ENCODE assay signal across 8 cellular contexts in genomic region chr2:53970095-53970897, GRCh38. TPM values are rescaled to one million over a fixed set of nuclear protein-coding genes. Genes with fewer than 3 reads are reported as not detected.
A peak's percentile ranks its signal among the peaks of the same experiment; 100 is the strongest.
DNase-seq lines count a peak whose midpoint lies in the region; ATAC-seq, FAIRE-seq and TF ChIP-seq lines count a peak whose summit lies in the region.

No MANE protein-coding gene starts in this region.

- peak overlapping the region; percentile 95 for H2AK9ac ChIP-seq in IMR-90 (replicated peaks; ENCODE audit: low read depth, low read length, poor library complexity)

- H4K91ac ChIP-seq in IMR-90 (ENCODE audit: insufficient read depth, low read depth, low read length), result peak overlapping the region; percentile 67

- H3K9ac ChIP-seq in IMR-90 (ENCODE audit: low read depth, low read length) (peak overlapping the region; percentile 86), HepG2 (ENCODE audit: insufficient read depth, low read depth, low read length) (peak overlapping the region; percentile 96)

- TF ChIP-seq CTCF in IMR-90 (conservative IDR thresholded peaks at IDR 0.05; ENCODE audit: low read depth, low read length), result no peak
- no peak for TF ChIP-seq CTCF in HepG2 (CRISPR knock-in tag; IDR thresholded peaks at IDR 0.05)

- peaks cover 26% of the 10 kb centered on the region for H3K36me3 Mint-ChIP-seq in stimulated activated memory B cell treated with anti-CD40 and anti-IgM and Interleukin-4, amounts not matched to agents 10 μg/mL and 1 μg/mL and 100 μg/mL, for 72 hours

- ATAC-seq in GM21786 (IDR thresholded peaks at IDR 0.05; ENCODE audit: unreplicated experiment) (peak; percentile 24), IMR-90 (ENCODE audit: low read depth) (peak; percentile 34), HepG2 (peak; percentile 70)
- ATAC-seq in stimulated activated memory B cell treated with anti-CD40 and anti-IgM and Interleukin-4, amounts not matched to agents 10 μg/mL and 1 μg/mL and 100 μg/mL, for 72 hours, result peak; percentile 68

- H3K79me2 ChIP-seq in HepG2 (ENCODE audit: insufficient read depth, low read length), result peaks cover 61% of the 10 kb centered on the region

- H3K4me1 ChIP-seq in IMR-90 (ENCODE audit: control insufficient read depth, insufficient read depth, low read length) (peaks cover 5% of the 10 kb centered on the region), HepG2 (ENCODE audit: insufficient read depth, low read length) (peaks cover 46% of the 10 kb centered on the region)

- TF ChIP-seq POLR2A in IMR-90 (IDR thresholded peaks at IDR 0.05; ENCODE audit: low read depth, low read length), result no peak
- TF ChIP-seq POLR2A in HepG2 (IDR thresholded peaks at IDR 0.05; ENCODE audit: insufficient read depth in 1 of 2, low read depth in 2 of 2, low read length in 2 of 2), result peak in 1 of 2 experiments; percentile 54; a peak in 2 of 4 replicates

- peak overlapping the region; percentile 43; the same call in 1 of the 2 replicates for H3K18ac ChIP-seq in IMR-90 (ENCODE audit: low read depth, low read length)

- peak overlapping the region; percentile 68 to 72; a peak in 2 of 4 replicates for H4K8ac ChIP-seq in IMR-90 (ENCODE audit: low read depth in 2 of 2, low read length in 2 of 2)

- peak overlapping the region; percentile 47 for H2BK120ac ChIP-seq in IMR-90 (ENCODE audit: low read depth, low read length)

- H3K4me1 Mint-ChIP-seq in stimulated activated memory B cell treated with anti-CD40 and anti-IgM and Interleukin-4, amounts not matched to agents 10 μg/mL and 1 μg/mL and 100 μg/mL, for 72 hours, result peaks cover 59% of the 10 kb centered on the region

- H3K4me2 ChIP-seq in IMR-90 (ENCODE audit: low read depth, low read length), result peak overlapping the region; percentile 96
- H3K4me2 ChIP-seq in HepG2 (ENCODE audit: low read depth, low read length), result peak overlapping the region; percentile 96

- peak overlapping the region; percentile 73 for H3K4ac ChIP-seq in IMR-90 (ENCODE audit: low read depth, low read length)

- no peaks in the 10 kb centered on the region for H3K9me3 Mint-ChIP-seq in stimulated activated memory B cell treated with anti-CD40 and anti-IgM and Interleukin-4, amounts not matched to agents 10 μg/mL and 1 μg/mL and 100 μg/mL, for 72 hours

- FAIRE-seq in HepG2 (lab: Jason Lieb, UNC), result no peak

- H2BK20ac ChIP-seq in IMR-90 (ENCODE audit: low read depth, low read length), result no peak overlapping the region

- 0% methylated on average over 10 of the region's 61 CpGs; no CpG with 5 or more reads in 1 of the 2 experiments for WGBS in IMR-90 (ENCODE audit: extremely low coverage in 2 of 2, insufficient read length in 1 of 2), 2 experiments
- WGBS in HepG2 (ENCODE audit: low lambda C conversion rate), result 2% methylated on average over 22 of the region's 61 CpGs

- H4K5ac ChIP-seq in IMR-90 (ENCODE audit: low read depth, low read length), result 0 out of 2 replicates have a peak overlapping the region, but pooled peaks have one; percentile 3

- H3K79me1 ChIP-seq in IMR-90 (ENCODE audit: low read depth in 1 of 2, low read length in 2 of 2), result peaks cover 4 to 21% of the 10 kb centered on the region in 2 experiments

- H2AK5ac ChIP-seq in IMR-90 (ENCODE audit: low read depth, low read length), result peak overlapping the region; percentile 57

- H2BK5ac ChIP-seq in IMR-90 (ENCODE audit: low read depth, low read length, poor library complexity, severe bottlenecking), result peak overlapping the region; percentile 92

- no peaks in the 10 kb centered on the region for H3K9me1 ChIP-seq in IMR-90 (ENCODE audit: insufficient read depth, low read length)

- BruUV-seq in IMR-90 (replicated peaks; lab: Mats Ljungman, UMichigan), result no TSS peak
- no TSS peak for BruUV-seq in HepG2 (replicated peaks; lab: Mats Ljungman, UMichigan)

- CTCF ChIA-PET in IMR-90 (lab: Yijun Ruan, JAX), result no interaction called here
- CTCF ChIA-PET in HepG2 (lab: Yijun Ruan, JAX; ENCODE audit: low intra/inter-chr PET ratio, low total read pairs), result no interaction called here

- H3K27me3 ChIP-seq in IMR-90 (ENCODE audit: control insufficient read depth, insufficient read depth, low read length) (no peaks in the 10 kb centered on the region), HepG2 (ENCODE audit: control insufficient read depth in 1 of 2, insufficient read depth in 2 of 2, low read length in 2 of 2) (no peaks in the 10 kb centered on the region; a peak in 1 of 5 replicates)

- H3K27ac ChIP-seq in IMR-90 (ENCODE audit: insufficient read depth, low read length) (peak overlapping the region; percentile 93), HepG2 (ENCODE audit: extremely low read length, insufficient read depth, low read length) (peak overlapping the region; percentile 94)

- H2AFZ ChIP-seq in IMR-90 (replicated peaks; ENCODE audit: low read length, poor library complexity) (peak overlapping the region; percentile 93), HepG2 (ENCODE audit: low read length) (no peak overlapping the region)

- H4K20me1 ChIP-seq in IMR-90 (ENCODE audit: insufficient read depth, low read length) (peaks cover 52% of the 10 kb centered on the region), HepG2 (ENCODE audit: insufficient read depth, low read length) (peaks cover 38% of the 10 kb centered on the region)

- H2BK15ac ChIP-seq in IMR-90 (ENCODE audit: low read depth, low read length), result no peak overlapping the region

- H3K14ac ChIP-seq in IMR-90 (replicated peaks; ENCODE audit: low read depth, low read length), result peak overlapping the region; percentile 90

- no peaks in the 10 kb centered on the region for H3K27me3 Mint-ChIP-seq in stimulated activated memory B cell treated with anti-CD40 and anti-IgM and Interleukin-4, amounts not matched to agents 10 μg/mL and 1 μg/mL and 100 μg/mL, for 72 hours

- H3K36me3 ChIP-seq in IMR-90 (ENCODE audit: control insufficient read depth, insufficient read depth, low read length) (peaks cover 2% of the 10 kb centered on the region; the same call in 1 of the 2 replicates), HepG2 (replicated peaks in 1 of 2; ENCODE audit: control insufficient read depth in 1 of 2, insufficient read depth in 2 of 2, low read length in 2 of 2) (no peaks in the 10 kb centered on the region; a peak in 1 of 5 replicates)

- intact Hi-C loops in IMR-90 (cut with micrococcal nuclease) (loop anchor here (5.0 kb wide), 1 partner anchor 97 kb away; no protein-coding TSS in a partner anchor), HepG2 (cut with micrococcal nuclease; ENCODE audit: unreplicated experiment) (loop anchor here (1.0 to 2.0 kb wide), 2 partner anchors 17 to 74 kb away; no protein-coding TSS in a partner anchor)

- peak overlapping the region; percentile 94 for H3K4me3 Mint-ChIP-seq in stimulated activated memory B cell treated with anti-CD40 and anti-IgM and Interleukin-4, amounts not matched to agents 10 μg/mL and 1 μg/mL and 100 μg/mL, for 72 hours

- TF ChIP-seq EP300 in HepG2 (IDR thresholded peaks at IDR 0.05; ENCODE audit: low read depth in 2 of 2, low read length in 2 of 2) (no peak), HepG2 (CRISPR knock-in tag; IDR thresholded peaks at IDR 0.05; ENCODE audit: borderline replicate concordance) (peak; percentile 36; the same call in 1 of the 2 replicates)

- in situ Hi-C loops in IMR-90 (cut with MboI; ENCODE audit: low sequenced_read_pairs) (no loop called here), HepG2 (cut with HindIII; ENCODE audit: extremely low pct_ligation_motif_present, low pct_unique_long_range_greater_than_20kb) (no loop called here)

- TF ChIP-seq RAD21 in IMR-90 (IDR thresholded peaks at IDR 0.05; ENCODE audit: low read length) (no peak), HepG2 (CRISPR knock-in tag; IDR thresholded peaks at IDR 0.05) (peak; percentile 31; the same call in 1 of the 2 replicates)

- peak overlapping the region; percentile 85 for H3K56ac ChIP-seq in IMR-90 (ENCODE audit: extremely low read depth, insufficient read depth, low read length)

- H3K9me3 ChIP-seq in IMR-90 (ENCODE audit: control insufficient read depth, insufficient read depth, low read length), result no peaks in the 10 kb centered on the region
- H3K9me3 ChIP-seq in HepG2 (ENCODE audit: low read length), result no peaks in the 10 kb centered on the region

- H3K27ac Mint-ChIP-seq in stimulated activated memory B cell treated with anti-CD40 and anti-IgM and Interleukin-4, amounts not matched to agents 10 μg/mL and 1 μg/mL and 100 μg/mL, for 72 hours, result peak overlapping the region; percentile 95

- H3K4me3 ChIP-seq in IMR-90 (ENCODE audit: insufficient read depth, low read depth, low read length), result peak overlapping the region; percentile 100
- peak overlapping the region; percentile 70 to 98 (median 97) for H3K4me3 ChIP-seq in HepG2 (replicated peaks in 1 of 3; ENCODE audit: insufficient read depth in 1 of 3, low read depth in 2 of 3, low read length in 3 of 3)

- POLR2A ChIA-PET in IMR-90 (lab: Charles Lee; ENCODE audit: unreplicated experiment) (no interaction called here), HepG2 (lab: Yijun Ruan, JAX) (interaction anchor here (0.5 to 3.1 kb wide), 14 partner anchors 9 to 753 kb away, joined by 3 to 24 read pairs (median 5); partner anchors contain the start of genes ACYP2, ASB3, CHAC2 and EML6)

- peak overlapping the region; percentile 99 for H3K23ac ChIP-seq in IMR-90 (ENCODE audit: low read depth, low read length)

- dilution Hi-C loops in IMR-90 (cut with HindIII; ENCODE audit: low sequenced_read_pairs, unreplicated experiment), result no loop called here

- DNase-seq in DMS79 treated with DMSO at 0.1 percent for 48 hours (lab: John Stamatoyannopoulos, UW), result peak; percentile 55
- DNase-seq in DMS79 (lab: John Stamatoyannopoulos, UW), result no peak
- peak; percentile 37 for DNase-seq in IMR-90
- DNase-seq in UCSD-AML1 (lab: John Stamatoyannopoulos, UW; ENCODE audit: unreplicated experiment), result peak; percentile 72
- peak; percentile 56 for DNase-seq in dermis blood vessel endothelial cell
- DNase-seq in HepG2 (ENCODE audit: low spot score), result peak; percentile 44

RNA-seq across cellular contexts. Expression of gene PSME4, which starts 0.5 kb away (rescaled TPM):
- total RNA-seq in IMR-90 (2012; rRNA removed) (58.9 and 61.3 TPM in 2 replicates), dermis blood vessel endothelial cell (30.0 and 71.6 TPM in 2 replicates), HepG2 (2016; rRNA removed; fragmentation: Illumina TruSeq; extraction: Trizol) (77.8 and 171 TPM in 2 replicates)
- polyA plus RNA-seq in IMR-90 (2012; rRNA removed) (20.3 and 28.2 TPM in 2 replicates), HepG2 (2011; rRNA removed) (49.5 and 52.1 TPM in 2 replicates)
- polyA plus RNA-seq in IMR-90 (2012; cell fraction: cytosol; rRNA removed), result 5.0 and 6.3 TPM in 2 replicates
- polyA plus RNA-seq in IMR-90 (2012; cell fraction: nucleus; rRNA removed; ENCODE audit: low replicate concordance), result 7.8 and 73.3 TPM in 2 replicates
- total RNA-seq in HepG2 (2016; cell fraction: cytosol; rRNA removed; fragmentation: Illumina TruSeq; extraction: Trizol; ENCODE audit: low read depth), result 22.4 and 25.4 TPM in 2 replicates
- 73.6 and 173 TPM in 2 replicates for total RNA-seq in HepG2 (2016; cell fraction: insoluble cytoplasmic fraction; rRNA removed; fragmentation: Illumina TruSeq; extraction: Trizol)
- total RNA-seq in HepG2 (2016; cell fraction: membrane; rRNA removed; fragmentation: Illumina TruSeq; extraction: Trizol), result 57.4 and 61.3 TPM in 2 replicates
- total RNA-seq in HepG2 (2016; cell fraction: nucleus; rRNA removed; fragmentation: Illumina TruSeq; extraction: Trizol), result 131 and 137 TPM in 2 replicates
- 26.0 and 41.8 TPM in 2 replicates for polyA plus RNA-seq in HepG2 (2011; cell fraction: cytosol; rRNA removed)
- 47.5 and 57.6 TPM in 2 replicates for polyA plus RNA-seq in HepG2 (2011; cell fraction: nucleus; rRNA removed)
- 67.8 and 68.1 TPM in 2 replicates for polyA plus RNA-seq in HepG2 (2012)
- 7.1 and 8.9 TPM in 2 replicates for polyA plus RNA-seq in HepG2 (2016; cell fraction: cytosol; fragmentation: Illumina TruSeq; extraction: Trizol; ENCODE audit: low read depth)
- 153 TPM in 2 replicates for polyA plus RNA-seq in HepG2 (2016; cell fraction: insoluble cytoplasmic fraction; fragmentation: Illumina TruSeq; extraction: Trizol; ENCODE audit: low read depth)
- polyA plus RNA-seq in HepG2 (2016; cell fraction: membrane; fragmentation: Illumina TruSeq; extraction: Trizol; ENCODE audit: low read depth), result 27.8 and 31.6 TPM in 2 replicates
- 152 and 165 TPM in 2 replicates for polyA plus RNA-seq in HepG2 (2016; cell fraction: nucleus; fragmentation: Illumina TruSeq; extraction: Trizol; ENCODE audit: insufficient read depth, low read depth)
- 42.9 and 46.9 TPM in 2 replicates for polyA minus RNA-seq in HepG2 (2011; rRNA and poly(A)+ RNA removed; ENCODE audit: low replicate concordance)
- polyA minus RNA-seq in HepG2 (2011; cell fraction: cytosol; rRNA and poly(A)+ RNA removed), result 52.5 and 57.5 TPM in 2 replicates
- polyA minus RNA-seq in HepG2 (2011; cell fraction: nucleus; rRNA and poly(A)+ RNA removed), result 158 and 180 TPM in 2 replicates
